ENCODE assay signal across 13 cellular contexts in genomic region chr12:4821000-4821399, GRCh38.
"Had no signal": no experiment of that assay in that cellular context is flagged by ENCODE, and none has a peak within 500 bp of the region (broad histone marks: within the 10 kb centered on the region; RNA-seq: fewer than 3 reads in every experiment).

No MANE protein-coding gene starts in this region.

- H3K9ac ChIP-seq: neural progenitor cell had no signal

- H3K36me3 ChIP-seq: cardiac muscle cell, neural progenitor cell, ovary, tibial artery, uterus had no signal

- H3K9me3 ChIP-seq: ovary, tibial artery, uterus had no signal

- H2AFZ ChIP-seq: neural progenitor cell had no signal

- DNase-seq: activated CD8-positive, alpha-beta memory T cell treated with anti-CD3 and anti-CD28 coated beads, Interleukin-2, amount 50 U/mL, for 4 hours; activated CD8-positive, alpha-beta T cell treated with anti-CD3 and anti-CD28 coated beads for 36 hours; activated naive CD4-positive, alpha-beta T cell; foreskin keratinocyte; mesendoderm; ovary; stimulated activated CD4-positive, alpha-beta T cell treated with anti-CD3 and anti-CD28 coated beads, Interleukin-4, amount 100 ng/mL, for 24 hours; T-helper 9 cell; tibial artery; uterus had no signal

- H3K4me1 ChIP-seq: foreskin keratinocyte, uterus had no signal

- H3K4me2 ChIP-seq: neural progenitor cell had no signal

- H3K4me3 ChIP-seq: cardiac muscle cell, neural progenitor cell, ovary, tibial artery, uterus had no signal

- ATAC-seq: activated CD8-positive, alpha-beta T cell treated with anti-CD3 and anti-CD28 coated beads for 36 hours; foreskin keratinocyte; left lobe of liver had no signal

- H3K27ac ChIP-seq: cardiac muscle cell, foreskin keratinocyte, neural progenitor cell, ovary, tibial artery, uterus had no signal

- H3K27me3 ChIP-seq: cardiac muscle cell, neural progenitor cell, ovary, uterus had no signal
